ENCODE assay signal across 8 cellular contexts in genomic region chr6:44001318-44001868, GRCh38.
DNase-seq lines count a peak whose midpoint lies in the region; ATAC-seq and TF ChIP-seq lines count a peak whose summit lies in the region.

No MANE protein-coding gene starts in this region.

- peaks cover 19% of the 10 kb centered on the region for H3K4me1 Mint-ChIP-seq in activated T-cell treated with anti-CD3 and anti-CD28 coated beads, Interleukin-2, amount 50 U/mL, for 24 hours (ENCODE audit: low read depth)
- peaks cover 7% of the 10 kb centered on the region for H3K4me1 Mint-ChIP-seq in activated T-cell treated with anti-CD3 and anti-CD28 coated beads, Interleukin-2, amount 50 U/mL, for 4 hours (ENCODE audit: low read depth)
- H3K4me1 Mint-ChIP-seq in activated T-helper 1 cell treated with anti-CD3 and anti-CD28 coated beads, Interleukin-12 subunit alpha, Interleukin-12 subunit beta, Interleukin-2, Interleukin-4 antibody, amounts not matched to agents 30 ng/mL and 10 ng/mL and 1 ng/mL, durations not matched to agents 14 hours and 24 hours and 36 hours (ENCODE audit: low read depth) = peaks cover 6% of the 10 kb centered on the region

- intact Hi-C loops in activated T-helper 1 cell treated with anti-CD3 and anti-CD28 coated beads, Interleukin-12 subunit alpha, Interleukin-12 subunit beta, Interleukin-2, Interleukin-4 antibody, amounts not matched to agents 30 ng/mL and 10 ng/mL and 1 ng/mL, durations not matched to agents 14 hours and 24 hours and 36 hours (cut with micrococcal nuclease) = loop anchor here (5.0 kb wide), 2 partner anchors 46 to 279 kb away; no protein-coding TSS in a partner anchor
- intact Hi-C loops in left colon (cut with DNase I, micrococcal nuclease) = no loop called here

- peaks cover 68% of the 10 kb centered on the region for H3K27me3 Mint-ChIP-seq in activated T-cell treated with anti-CD3 and anti-CD28 coated beads, Interleukin-2, amount 50 U/mL, for 24 hours
- H3K27me3 Mint-ChIP-seq in activated T-cell treated with anti-CD3 and anti-CD28 coated beads, Interleukin-2, amount 50 U/mL, for 4 hours (ENCODE audit: low read depth) = peaks cover 53% of the 10 kb centered on the region
- peaks cover 35% of the 10 kb centered on the region for H3K27me3 Mint-ChIP-seq in activated T-helper 1 cell treated with anti-CD3 and anti-CD28 coated beads, Interleukin-12 subunit alpha, Interleukin-12 subunit beta, Interleukin-2, Interleukin-4 antibody, amounts not matched to agents 30 ng/mL and 10 ng/mL and 1 ng/mL, durations not matched to agents 14 hours and 24 hours and 36 hours (ENCODE audit: insufficient read depth)

- DNase-seq in activated T-cell treated with anti-CD3 and anti-CD28 coated beads, Interleukin-2, amount 50 U/mL, for 24 hours = no peak
- DNase-seq in activated T-cell treated with anti-CD3 and anti-CD28 coated beads, Interleukin-2, amount 50 U/mL, for 4 hours = no peak
- DNase-seq in activated T-helper 1 cell treated with anti-CD3 and anti-CD28 coated beads, Interleukin-12 subunit alpha, Interleukin-12 subunit beta, Interleukin-2, Interleukin-4 antibody, amounts not matched to agents 30 ng/mL and 10 ng/mL and 1 ng/mL, durations not matched to agents 14 hours and 24 hours and 36 hours (ENCODE audit: low spot score) = no peak
- DNase-seq in left colon = peak in 1 of 2 donors; percentile 35

- no peaks in the 10 kb centered on the region for H3K36me3 Mint-ChIP-seq in activated T-cell treated with anti-CD3 and anti-CD28 coated beads, Interleukin-2, amount 50 U/mL, for 24 hours (ENCODE audit: low read depth)
- H3K36me3 Mint-ChIP-seq in activated T-cell treated with anti-CD3 and anti-CD28 coated beads, Interleukin-2, amount 50 U/mL, for 4 hours (ENCODE audit: insufficient read depth) = no peaks in the 10 kb centered on the region
- no peaks in the 10 kb centered on the region for H3K36me3 Mint-ChIP-seq in activated T-helper 1 cell treated with anti-CD3 and anti-CD28 coated beads, Interleukin-12 subunit alpha, Interleukin-12 subunit beta, Interleukin-2, Interleukin-4 antibody, amounts not matched to agents 30 ng/mL and 10 ng/mL and 1 ng/mL, durations not matched to agents 14 hours and 24 hours and 36 hours (ENCODE audit: low read depth)

- TF ChIP-seq RAD21 in Ishikawa (IDR thresholded peaks at IDR 0.05; ENCODE audit: low read depth) = peak; percentile 61

- no peak overlapping the region for H3K27ac Mint-ChIP-seq in activated T-cell treated with anti-CD3 and anti-CD28 coated beads, Interleukin-2, amount 50 U/mL, for 24 hours
- H3K27ac Mint-ChIP-seq in activated T-helper 1 cell treated with anti-CD3 and anti-CD28 coated beads, Interleukin-12 subunit alpha, Interleukin-12 subunit beta, Interleukin-2, Interleukin-4 antibody, amounts not matched to agents 30 ng/mL and 10 ng/mL and 1 ng/mL, durations not matched to agents 14 hours and 24 hours and 36 hours = no peak overlapping the region

- no peak for TF ChIP-seq EP300 in Ishikawa (IDR thresholded peaks at IDR 0.05; ENCODE audit: borderline replicate concordance)

- peak overlapping the region; percentile 74 for H3K4me3 Mint-ChIP-seq in activated T-cell treated with anti-CD3 and anti-CD28 coated beads, Interleukin-2, amount 50 U/mL, for 24 hours
- no peak overlapping the region for H3K4me3 Mint-ChIP-seq in activated T-cell treated with anti-CD3 and anti-CD28 coated beads, Interleukin-2, amount 50 U/mL, for 4 hours
- peak overlapping the region; percentile 30 for H3K4me3 Mint-ChIP-seq in activated T-helper 1 cell treated with anti-CD3 and anti-CD28 coated beads, Interleukin-12 subunit alpha, Interleukin-12 subunit beta, Interleukin-2, Interleukin-4 antibody, amounts not matched to agents 30 ng/mL and 10 ng/mL and 1 ng/mL, durations not matched to agents 14 hours and 24 hours and 36 hours

- ATAC-seq in activated T-cell treated with anti-CD3 and anti-CD28 coated beads, Interleukin-2, amount 50 U/mL, for 4 hours = no peak
- ATAC-seq in left colon (peak; percentile 23), HG03457 (IDR thresholded peaks at IDR 0.05; ENCODE audit: unreplicated experiment) (no peak), HG03045 (IDR thresholded peaks at IDR 0.05; ENCODE audit: unreplicated experiment) (no peak), GM21723 (IDR thresholded peaks at IDR 0.05; ENCODE audit: unreplicated experiment) (no peak)

- no peaks in the 10 kb centered on the region for H3K9me3 Mint-ChIP-seq in activated T-cell treated with anti-CD3 and anti-CD28 coated beads, Interleukin-2, amount 50 U/mL, for 24 hours
- H3K9me3 Mint-ChIP-seq in activated T-cell treated with anti-CD3 and anti-CD28 coated beads, Interleukin-2, amount 50 U/mL, for 4 hours = no peaks in the 10 kb centered on the region
- H3K9me3 Mint-ChIP-seq in activated T-helper 1 cell treated with anti-CD3 and anti-CD28 coated beads, Interleukin-12 subunit alpha, Interleukin-12 subunit beta, Interleukin-2, Interleukin-4 antibody, amounts not matched to agents 30 ng/mL and 10 ng/mL and 1 ng/mL, durations not matched to agents 14 hours and 24 hours and 36 hours = no peaks in the 10 kb centered on the region

TF ChIP-seq in Ishikawa, 13 proteins besides CTCF, POLR2A, EP300 and RAD21:
- TF ChIP-seq NFIC (IDR thresholded peaks at IDR 0.05) (no peak), REST (IDR thresholded peaks at IDR 0.05; ENCODE audit: low read depth) (no peak), FOXM1 (IDR thresholded peaks at IDR 0.05; ENCODE audit: borderline replicate concordance, low read depth) (no peak), ZBTB7A (IDR thresholded peaks at IDR 0.05; ENCODE audit: low read depth) (no peak), EGR1 (IDR thresholded peaks at IDR 0.05) (no peak), CEBPB (IDR thresholded peaks at IDR 0.05) (no peak), CREB1 (IDR thresholded peaks at IDR 0.05; ENCODE audit: low read depth) (no peak), TCF12 (IDR thresholded peaks at IDR 0.05; ENCODE audit: low read depth) (no peak), TAF1 (IDR thresholded peaks at IDR 0.05; ENCODE audit: low read depth) (no peak), TEAD4 (IDR thresholded peaks at IDR 0.05) (no peak)
- TF ChIP-seq, protein P1, sequence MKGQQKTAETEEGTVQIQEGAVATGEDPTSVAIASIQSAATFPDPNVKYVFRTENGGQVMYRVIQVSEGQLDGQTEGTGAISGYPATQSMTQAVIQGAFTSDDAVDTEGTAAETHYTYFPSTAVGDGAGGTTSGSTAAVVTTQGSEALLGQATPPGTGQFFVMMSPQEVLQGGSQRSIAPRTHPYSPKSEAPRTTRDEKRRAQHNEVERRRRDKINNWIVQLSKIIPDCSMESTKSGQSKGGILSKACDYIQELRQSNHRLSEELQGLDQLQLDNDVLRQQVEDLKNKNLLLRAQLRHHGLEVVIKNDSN (IDR thresholded peaks at IDR 0.05) = no peak
